ENCODE assay signal across 7 cellular contexts in the genomic region with DNA sequence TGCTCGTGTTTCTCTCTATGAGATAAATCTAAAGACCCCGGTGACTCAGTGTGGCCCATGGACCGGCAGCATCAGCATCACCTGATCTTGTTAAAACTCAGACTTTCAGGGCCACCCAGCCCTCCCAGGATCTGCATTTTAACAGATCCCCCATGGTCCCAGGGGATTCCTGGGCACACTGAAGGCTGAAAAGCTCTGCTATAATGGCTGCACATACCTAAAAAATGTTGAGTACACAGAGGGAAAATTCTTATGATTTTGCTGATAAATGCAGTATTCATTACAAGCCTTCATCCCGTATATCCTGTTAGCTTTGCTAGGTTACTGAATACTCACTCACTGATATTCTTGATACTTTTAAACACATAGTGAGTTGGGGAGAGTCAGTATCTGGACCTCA.
"Had no signal": no experiment of that assay in that cellular context is flagged by ENCODE, and none has a peak within 500 bp of the region (broad histone marks: within the 10 kb centered on the region; RNA-seq: fewer than 3 reads in every experiment).

No MANE protein-coding gene starts in this region.

- DNase-seq: GM23248, GOT3, H7, HFFc6 had no signal

- H3K27ac Mint-ChIP-seq: HFFc6, IgD-negative memory B cell had no signal

- H3K4me1 Mint-ChIP-seq: IgD-negative memory B cell had no signal

- H3K36me3 ChIP-seq: HAP-1 had no signal

- H3K9ac ChIP-seq: GM23248 had no signal

- H3K9me3 ChIP-seq: HAP-1 had no signal

- H3K4me1 ChIP-seq: HAP-1 had no signal

- H3K27ac ChIP-seq: GM23248, HL-60 had no signal

- H3K36me3 Mint-ChIP-seq: IgD-negative memory B cell had no signal

- H3K4me3 ChIP-seq: GM23248, HAP-1 had no signal

- H3K4me3 Mint-ChIP-seq: HFFc6, IgD-negative memory B cell had no signal
